27 cellular contexts compared by ENCODE assay signal in genomic region chr6:150028799-150029198, GRCh38. TPM values are rescaled to one million over a fixed set of nuclear protein-coding genes. Genes with fewer than 3 reads are reported as not detected.
"Had no signal": no experiment of that assay in that cellular context is flagged by ENCODE, and none has a peak within 500 bp of the region (broad histone marks: within the 10 kb centered on the region; RNA-seq: fewer than 3 reads in every experiment).

No MANE protein-coding gene starts in this region.

- H3K9me3 ChIP-seq: ascending aorta, body of pancreas, SJCRH30, SK-N-SH had no signal

- H3K36me3 ChIP-seq: ascending aorta, SJCRH30, WERI-Rb-1 had no signal

- H3K4me1 ChIP-seq: SJCRH30 had no signal

- H3K27ac ChIP-seq: ascending aorta, body of pancreas, RWPE1, SJCRH30, WERI-Rb-1 had no signal

- ATAC-seq: activated CD4-positive, alpha-beta T cell treated with anti-CD3 and anti-CD28 coated beads for 36 hours; activated CD8-positive, alpha-beta T cell treated with anti-CD3 and anti-CD28 coated beads for 36 hours; body of pancreas; K562; Panc1 had no signal

- DNase-seq: activated CD4-positive, alpha-beta T cell treated with anti-CD3 and anti-CD28 coated beads for 36 hours; activated CD8-positive, alpha-beta T cell treated with anti-CD3 and anti-CD28 coated beads for 36 hours; activated effector memory CD4-positive, alpha-beta T cell treated with Interleukin-2 at 50 U/mL for 16 hours; activated naive CD4-positive, alpha-beta T cell; activated T-cell treated with anti-CD3 and anti-CD28 coated beads, Interleukin-2, amount 50 U/mL, for 24 hours; body of pancreas; Karpas-422; NCI-H1105 treated with DMSO at 0.1 percent for 48 hours; NCI-H146; NCI-H187 treated with DMSO at 0.1 percent for 48 hours; NCI-H2081 treated with DMSO at 0.1 percent for 48 hours; NCI-H2171; NCI-H2227 treated with DMSO at 0.1 percent for 48 hours; NCI-H82; Right ventricle myocardium superior; SJCRH30; SK-N-SH; T-helper 1 cell; WERI-Rb-1 had no signal

- H3K4me3 Mint-ChIP-seq: activated CD4-positive, alpha-beta T cell treated with anti-CD3 and anti-CD28 coated beads for 36 hours; activated CD8-positive, alpha-beta T cell treated with anti-CD3 and anti-CD28 coated beads for 36 hours; activated naive CD4-positive, alpha-beta T cell treated with anti-CD3 and anti-CD28 coated beads, Interleukin-2, amount 50 U/mL, for 24 hours; activated T-cell treated with anti-CD3 and anti-CD28 coated beads, Interleukin-2, amount 50 U/mL, for 24 hours; activated T-helper 1 cell treated with anti-CD3 and anti-CD28 coated beads, Interleukin-12 subunit alpha, Interleukin-12 subunit beta, Interleukin-2, Interleukin-4 antibody, amounts not matched to agents 30 ng/mL and 10 ng/mL and 1 ng/mL, durations not matched to agents 14 hours and 24 hours and 36 hours had no signal

- H3K9ac ChIP-seq: SK-N-SH had no signal

- H3K27ac Mint-ChIP-seq: activated CD4-positive, alpha-beta T cell treated with anti-CD3 and anti-CD28 coated beads for 36 hours; activated CD8-positive, alpha-beta T cell treated with anti-CD3 and anti-CD28 coated beads for 36 hours; activated naive CD4-positive, alpha-beta T cell treated with anti-CD3 and anti-CD28 coated beads, Interleukin-2, amount 50 U/mL, for 24 hours; activated T-cell treated with anti-CD3 and anti-CD28 coated beads, Interleukin-2, amount 50 U/mL, for 24 hours; activated T-helper 1 cell treated with anti-CD3 and anti-CD28 coated beads, Interleukin-12 subunit alpha, Interleukin-12 subunit beta, Interleukin-2, Interleukin-4 antibody, amounts not matched to agents 30 ng/mL and 10 ng/mL and 1 ng/mL, durations not matched to agents 14 hours and 24 hours and 36 hours had no signal

- H3K4me3 ChIP-seq: ascending aorta, body of pancreas, K562, SJCRH30 had no signal

- H3K9me3 Mint-ChIP-seq: activated CD8-positive, alpha-beta T cell treated with anti-CD3 and anti-CD28 coated beads for 36 hours; activated naive CD4-positive, alpha-beta T cell treated with anti-CD3 and anti-CD28 coated beads, Interleukin-2, amount 50 U/mL, for 24 hours; activated T-cell treated with anti-CD3 and anti-CD28 coated beads, Interleukin-2, amount 50 U/mL, for 24 hours; activated T-helper 1 cell treated with anti-CD3 and anti-CD28 coated beads, Interleukin-12 subunit alpha, Interleukin-12 subunit beta, Interleukin-2, Interleukin-4 antibody, amounts not matched to agents 30 ng/mL and 10 ng/mL and 1 ng/mL, durations not matched to agents 14 hours and 24 hours and 36 hours had no signal

- H3K36me3 Mint-ChIP-seq: activated naive CD4-positive, alpha-beta T cell treated with anti-CD3 and anti-CD28 coated beads, Interleukin-2, amount 50 U/mL, for 24 hours had no signal

RNA-seq across cellular contexts. Expression of gene RAET1L, which starts 3.5 kb away (rescaled TPM):
- total RNA-seq: activated CD4-positive, alpha-beta T cell treated with anti-CD3 and anti-CD28 coated beads for 36 hours; activated CD8-positive, alpha-beta T cell treated with anti-CD3 and anti-CD28 coated beads for 36 hours; activated T-helper 1 cell treated with anti-CD3 and anti-CD28 coated beads, Interleukin-12 subunit alpha, Interleukin-12 subunit beta, Interleukin-2, Interleukin-4 antibody, amounts not matched to agents 30 ng/mL and 10 ng/mL and 1 ng/mL, durations not matched to agents 14 hours and 24 hours and 36 hours; ascending aorta; body of pancreas; K562; OCI-LY7; Right ventricle myocardium superior; SJCRH30; T-helper 2 cell treated with Interferon-gamma antibody and Interleukin-4, amounts not matched to agents 100 ng/mL and 5 ng/mL, for 36 hours had no signal

RNA-seq across cellular contexts. Expression of gene ULBP3, which starts 40.1 kb away (rescaled TPM):
- total RNA-seq: activated T-helper 1 cell treated with anti-CD3 and anti-CD28 coated beads, Interleukin-12 subunit alpha, Interleukin-12 subunit beta, Interleukin-2, Interleukin-4 antibody, amounts not matched to agents 30 ng/mL and 10 ng/mL and 1 ng/mL, durations not matched to agents 14 hours and 24 hours and 36 hours; K562 had no signal
